Comparison of ENCODE assay signal across 14 cellular contexts in the genomic region with DNA sequence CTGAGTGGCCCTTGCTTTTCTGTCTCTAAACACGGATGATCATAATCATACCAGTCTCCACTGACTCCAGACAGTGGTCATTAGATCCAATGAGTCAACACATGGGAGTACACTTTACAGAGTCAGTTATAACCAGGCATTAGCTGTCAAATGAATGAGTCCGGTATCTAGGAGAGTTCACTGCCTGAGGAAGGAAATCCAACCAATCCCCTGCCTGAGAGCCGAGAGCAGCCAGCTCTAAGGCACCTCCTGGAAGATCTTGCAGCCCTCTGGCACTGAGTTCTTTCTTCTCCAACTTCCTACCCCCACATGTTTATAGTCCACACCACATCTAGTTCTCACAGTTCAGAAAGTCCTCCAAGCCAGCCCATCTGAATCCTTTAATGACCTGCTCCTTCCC. TPM values are rescaled to one million over a fixed set of nuclear protein-coding genes. Genes with fewer than 3 reads are reported as not detected.
DNase-seq lines count a peak whose midpoint lies in the region; ATAC-seq, FAIRE-seq and TF ChIP-seq lines count a peak whose summit lies in the region.
"Had no signal": no experiment of that assay in that cellular context is flagged by ENCODE, and none has a peak within 500 bp of the region (broad histone marks: within the 10 kb centered on the region; RNA-seq: fewer than 3 reads in every experiment).

No MANE protein-coding gene starts in this region.

- no peaks in the 10 kb centered on the region for H3K9me2 ChIP-seq in SK-N-SH

- H3K79me2 ChIP-seq in SK-N-SH (ENCODE audit: insufficient read depth) (no peaks in the 10 kb centered on the region), astrocyte (ENCODE audit: insufficient read depth, low read length) (no peaks in the 10 kb centered on the region)

- ATAC-seq in SK-N-SH treated with all-trans-retinoic acid at 6 μM for 48 hours (peak; percentile 39; the same call in 2 of the 3 replicates), foreskin keratinocyte (peak; percentile 40), GM18498 (IDR thresholded peaks at IDR 0.05; ENCODE audit: unreplicated experiment) (no peak)

- no peak overlapping the region for H3K4me3 ChIP-seq in SK-N-SH (ENCODE audit: low read depth in 2 of 2, low read length in 1 of 2)
- no peak overlapping the region for H3K4me3 ChIP-seq in astrocyte (ENCODE audit: insufficient read depth, low read depth, low read length)
- H3K4me3 ChIP-seq in prostate gland, result no peak overlapping the region
- H3K4me3 ChIP-seq: testis had no signal

- H3K4me1 Mint-ChIP-seq in astrocyte (ENCODE audit: low read depth, unreplicated experiment), result peaks cover 27% of the 10 kb centered on the region
- H3K4me1 Mint-ChIP-seq: neural crest cell had no signal

- H3K36me3 Mint-ChIP-seq in astrocyte (ENCODE audit: low read depth, unreplicated experiment), result no peaks in the 10 kb centered on the region

- no peak for TF ChIP-seq RAD21 in SK-N-SH (IDR thresholded peaks at IDR 0.05; ENCODE audit: low read length)

- no peaks in the 10 kb centered on the region; the same call in 1 of the 2 replicates for H3K27me3 ChIP-seq in SK-N-SH (ENCODE audit: insufficient read depth)
- H3K27me3 ChIP-seq in astrocyte (ENCODE audit: insufficient read depth, low read length), result no peaks in the 10 kb centered on the region
- H3K27me3 ChIP-seq in foreskin keratinocyte, result no peaks in the 10 kb centered on the region
- H3K27me3 ChIP-seq in prostate gland (replicated peaks; ENCODE audit: insufficient read depth), result no peaks in the 10 kb centered on the region
- H3K27me3 ChIP-seq: testis had no signal

- WGBS in SK-N-SH (ENCODE audit: low lambda C conversion rate), result 57% methylated on average over 2 of the region's 3 CpGs
- 66% methylated on average over 3 of the region's 3 CpGs for WGBS in prostate gland

- no peaks in the 10 kb centered on the region for H4K20me1 ChIP-seq in SK-N-SH (ENCODE audit: insufficient read depth)
- no peaks in the 10 kb centered on the region for H4K20me1 ChIP-seq in astrocyte (ENCODE audit: insufficient read depth, low read length)

- H3K9ac ChIP-seq in SK-N-SH, result no peak overlapping the region
- peak overlapping the region; percentile 30 for H3K9ac ChIP-seq in astrocyte (ENCODE audit: low read length)

- H3K4me2 ChIP-seq in SK-N-SH, result no peak overlapping the region
- peak overlapping the region; percentile 71 for H3K4me2 ChIP-seq in astrocyte (ENCODE audit: low read length)

- no peak for FAIRE-seq in astrocyte (lab: Jason Lieb, UNC)
- FAIRE-seq: A204.1 had no signal

- H3K27ac ChIP-seq in SK-N-SH (ENCODE audit: low read depth in 2 of 2, low read length in 1 of 2) (no peak overlapping the region), astrocyte (ENCODE audit: low read depth, low read length) (peak overlapping the region; percentile 72), foreskin keratinocyte (no peak overlapping the region), prostate gland (no peak overlapping the region)
- H3K27ac ChIP-seq: testis, WERI-Rb-1 had no signal

- no peak for DNase-seq in SK-N-SH
- DNase-seq in astrocyte (ENCODE audit: low read depth), result peak; percentile 91
- peak in 1 of 2 donors; percentile 64 for DNase-seq in foreskin keratinocyte
- DNase-seq in NCI-H2196 (lab: John Stamatoyannopoulos, UW; ENCODE audit: unreplicated experiment), result no peak
- no peak for DNase-seq in prostate gland (ENCODE audit: low spot score)
- no peak for DNase-seq in GM10248 (ENCODE audit: extremely low spot score)
- DNase-seq: glutamatergic neuron, NCI-H2107, testis, WERI-Rb-1 had no signal

- POLR2A ChIA-PET in SK-N-SH (lab: Yijun Ruan, JAX) (interaction anchor here (0.6 kb wide), 1 partner anchor 29 kb away, joined by 4 read pairs; a partner anchor contains a TSS), GM10248 (lab: Yijun Ruan, JAX) (interaction anchor here (1.4 kb wide), 1 partner anchor 29 kb away, joined by 3 read pairs; a partner anchor contains a TSS)

- H3F3A ChIP-seq in SK-N-SH (replicated peaks; ENCODE audit: insufficient read depth), result no peaks in the 10 kb centered on the region

- no peak for TF ChIP-seq EP300 in SK-N-SH (IDR thresholded peaks at IDR 0.05; ENCODE audit: borderline replicate concordance in 1 of 2, low read depth in 1 of 2, low read length in 1 of 2)

- no peaks in the 10 kb centered on the region for H3K9me3 Mint-ChIP-seq in astrocyte (ENCODE audit: unreplicated experiment)
- H3K9me3 Mint-ChIP-seq: neural crest cell had no signal

- no peak for TF ChIP-seq CTCF in SK-N-SH (IDR thresholded peaks at IDR 0.05)
- TF ChIP-seq CTCF in astrocyte (IDR thresholded peaks at IDR 0.05; ENCODE audit: insufficient read depth, low read depth, low read length), result no peak
- no peak for TF ChIP-seq CTCF in foreskin keratinocyte (conservative IDR thresholded peaks at IDR 0.05)
- no peak for TF ChIP-seq CTCF in prostate gland (IDR thresholded peaks at IDR 0.05)
- TF ChIP-seq CTCF in GM10248 (IDR thresholded peaks at IDR 0.05; ENCODE audit: control extremely low read depth, extremely low read depth, low read depth, missing control alignments), result no peak

- H3K36me3 ChIP-seq in SK-N-SH (replicated peaks in 1 of 2; ENCODE audit: control insufficient read depth in 1 of 2, insufficient read depth in 2 of 2, low read length in 1 of 2) (no peaks in the 10 kb centered on the region), astrocyte (ENCODE audit: insufficient read depth, low read length) (no peaks in the 10 kb centered on the region), prostate gland (no peaks in the 10 kb centered on the region)
- H3K36me3 ChIP-seq: WERI-Rb-1 had no signal

- TF ChIP-seq POLR2A in prostate gland (IDR thresholded peaks at IDR 0.05), result no peak

- peaks cover 42% of the 10 kb centered on the region for H3K27me3 Mint-ChIP-seq in astrocyte (ENCODE audit: low read depth, unreplicated experiment)

- H3K4me3 Mint-ChIP-seq in astrocyte (ENCODE audit: unreplicated experiment), result peak overlapping the region; percentile 9
- H3K4me3 Mint-ChIP-seq: neural crest cell had no signal

- H3K27ac Mint-ChIP-seq in astrocyte (ENCODE audit: unreplicated experiment), result peak overlapping the region; percentile 94

- H3K4me1 ChIP-seq in SK-N-SH (ENCODE audit: control insufficient read depth in 1 of 2, insufficient read depth in 2 of 2, low read depth in 1 of 2, low read length in 1 of 2) (peaks cover 0 to 4% of the 10 kb centered on the region in 2 experiments; a peak in 1 of 4 replicates), astrocyte (ENCODE audit: insufficient read depth, low read length) (peaks cover 41% of the 10 kb centered on the region), foreskin keratinocyte (peaks cover 8% of the 10 kb centered on the region), prostate gland (replicated peaks) (no peaks in the 10 kb centered on the region)

- CTCF ChIA-PET in SK-N-SH (lab: Yijun Ruan, JAX) (interaction anchor here (0.6 to 32.6 kb wide), 11 partner anchors 10 to 256 kb away, joined by 3 to 1300 read pairs (median 6); a partner anchor contains a TSS), GM10248 (lab: Yijun Ruan, JAX) (interaction anchor here (0.9 to 13.9 kb wide), 13 partner anchors 7 to 310 kb away, joined by 3 to 352 read pairs (median 4); a partner anchor contains a TSS)

- intact Hi-C loops in prostate gland (cut with DNase I), result loop anchor here (10.0 kb wide), 1 partner anchor 155 kb away; no protein-coding TSS in a partner anchor

- H2AFZ ChIP-seq in SK-N-SH (ENCODE audit: low read depth) (no peak overlapping the region), astrocyte (ENCODE audit: low read depth, low read length) (peak overlapping the region; percentile 29)

- H3K9me3 ChIP-seq in SK-N-SH (no peaks in the 10 kb centered on the region), astrocyte (ENCODE audit: insufficient read depth, low read depth, low read length) (no peaks in the 10 kb centered on the region), prostate gland (no peaks in the 10 kb centered on the region)
- H3K9me3 ChIP-seq: testis had no signal

TF ChIP-seq in SK-N-SH treated with all-trans-retinoic acid at 6 μM for 48 hours, 23 proteins besides CTCF, POLR2A, EP300 and RAD21 (continues in another document):
- TF ChIP-seq, protein P1, sequence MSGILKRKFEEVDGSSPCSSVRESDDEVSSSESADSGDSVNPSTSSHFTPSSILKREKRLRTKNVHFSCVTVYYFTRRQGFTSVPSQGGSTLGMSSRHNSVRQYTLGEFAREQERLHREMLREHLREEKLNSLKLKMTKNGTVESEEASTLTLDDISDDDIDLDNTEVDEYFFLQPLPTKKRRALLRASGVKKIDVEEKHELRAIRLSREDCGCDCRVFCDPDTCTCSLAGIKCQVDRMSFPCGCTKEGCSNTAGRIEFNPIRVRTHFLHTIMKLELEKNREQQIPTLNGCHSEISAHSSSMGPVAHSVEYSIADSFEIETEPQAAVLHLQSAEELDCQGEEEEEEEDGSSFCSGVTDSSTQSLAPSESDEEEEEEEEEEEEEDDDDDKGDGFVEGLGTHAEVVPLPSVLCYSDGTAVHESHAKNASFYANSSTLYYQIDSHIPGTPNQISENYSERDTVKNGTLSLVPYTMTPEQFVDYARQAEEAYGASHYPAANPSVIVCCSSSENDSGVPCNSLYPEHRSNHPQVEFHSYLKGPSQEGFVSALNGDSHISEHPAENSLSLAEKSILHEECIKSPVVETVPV (CRISPR knock-in tag; IDR thresholded peaks at IDR 0.05), result no peak
- no peak for TF ChIP-seq ZNF70 (CRISPR knock-in tag; IDR thresholded peaks at IDR 0.05)

TF ChIP-seq in SK-N-SH, 30 proteins besides CTCF, POLR2A, EP300 and RAD21 (continues in another document):
- no peak for TF ChIP-seq GATA2 (CRISPR knock-in tag; IDR thresholded peaks at IDR 0.05)
- no peak for TF ChIP-seq SMC3 (IDR thresholded peaks at IDR 0.05; ENCODE audit: low read depth, low read length)
- TF ChIP-seq, protein P2, sequence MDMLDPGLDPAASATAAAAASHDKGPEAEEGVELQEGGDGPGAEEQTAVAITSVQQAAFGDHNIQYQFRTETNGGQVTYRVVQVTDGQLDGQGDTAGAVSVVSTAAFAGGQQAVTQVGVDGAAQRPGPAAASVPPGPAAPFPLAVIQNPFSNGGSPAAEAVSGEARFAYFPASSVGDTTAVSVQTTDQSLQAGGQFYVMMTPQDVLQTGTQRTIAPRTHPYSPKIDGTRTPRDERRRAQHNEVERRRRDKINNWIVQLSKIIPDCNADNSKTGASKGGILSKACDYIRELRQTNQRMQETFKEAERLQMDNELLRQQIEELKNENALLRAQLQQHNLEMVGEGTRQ (IDR thresholded peaks at IDR 0.05; ENCODE audit: borderline replicate concordance, low read depth, low read length), result no peak
- no peak for TF ChIP-seq MEF2A (IDR thresholded peaks at IDR 0.05; ENCODE audit: borderline replicate concordance, low read depth)
- TF ChIP-seq TAF1 (IDR thresholded peaks at IDR 0.05; ENCODE audit: borderline replicate concordance, low read depth, low read length), result no peak
- TF ChIP-seq RCOR1 (IDR thresholded peaks at IDR 0.05; ENCODE audit: low read length), result no peak

RNA-seq across cellular contexts. Expression of a gene that starts 29.4 kb away (rescaled TPM):
- polyA plus RNA-seq in SK-N-SH (2012; rRNA removed) (3.8 and 4.7 TPM in 2 replicates), foreskin keratinocyte (3.0 and 3.2 TPM in 2 replicates)
- polyA plus RNA-seq in SK-N-SH (2012; cell fraction: cytosol; rRNA removed), result 2.6 and 3.5 TPM in 2 replicates
- 6.0 and 7.0 TPM in 2 replicates for polyA plus RNA-seq in SK-N-SH (2012; cell fraction: nucleus; rRNA removed)
- total RNA-seq in astrocyte (20.4 and 21.1 TPM in 2 replicates), foreskin keratinocyte (25.0 and 25.7 TPM in 2 replicates), prostate gland (10 to 100 TPM; 18.7 to 42.6 TPM)
